ENCODE assay signal across 1 cellular context in genomic region chr6:159941286-159942113, GRCh38.
A peak's percentile ranks its signal among the peaks of the same experiment; 100 is the strongest.
TF ChIP-seq lines count a peak whose summit lies in the region.

No MANE protein-coding gene starts in this region.

TF ChIP-seq in HEK293, 187 proteins besides CTCF, POLR2A, EP300 and RAD21 (continued from another document):
- TF ChIP-seq, protein P1, sequence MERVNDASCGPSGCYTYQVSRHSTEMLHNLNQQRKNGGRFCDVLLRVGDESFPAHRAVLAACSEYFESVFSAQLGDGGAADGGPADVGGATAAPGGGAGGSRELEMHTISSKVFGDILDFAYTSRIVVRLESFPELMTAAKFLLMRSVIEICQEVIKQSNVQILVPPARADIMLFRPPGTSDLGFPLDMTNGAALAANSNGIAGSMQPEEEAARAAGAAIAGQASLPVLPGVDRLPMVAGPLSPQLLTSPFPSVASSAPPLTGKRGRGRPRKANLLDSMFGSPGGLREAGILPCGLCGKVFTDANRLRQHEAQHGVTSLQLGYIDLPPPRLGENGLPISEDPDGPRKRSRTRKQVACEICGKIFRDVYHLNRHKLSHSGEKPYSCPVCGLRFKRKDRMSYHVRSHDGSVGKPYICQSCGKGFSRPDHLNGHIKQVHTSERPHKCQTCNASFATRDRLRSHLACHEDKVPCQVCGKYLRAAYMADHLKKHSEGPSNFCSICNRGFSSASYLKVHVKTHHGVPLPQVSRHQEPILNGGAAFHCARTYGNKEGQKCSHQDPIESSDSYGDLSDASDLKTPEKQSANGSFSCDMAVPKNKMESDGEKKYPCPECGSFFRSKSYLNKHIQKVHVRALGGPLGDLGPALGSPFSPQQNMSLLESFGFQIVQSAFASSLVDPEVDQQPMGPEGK (tag by site-specific recombination; IDR thresholded peaks at IDR 0.05) = no peak
- 0 out of 2 replicates have a peak, but pooled peaks have one; percentile 67 for TF ChIP-seq ZNF10 (tag by site-specific recombination; IDR thresholded peaks at IDR 0.05)
- TF ChIP-seq ZNF843 (tag by site-specific recombination; IDR thresholded peaks at IDR 0.05) = no peak
